1 cellular context compared by ENCODE assay signal in the genomic region with DNA sequence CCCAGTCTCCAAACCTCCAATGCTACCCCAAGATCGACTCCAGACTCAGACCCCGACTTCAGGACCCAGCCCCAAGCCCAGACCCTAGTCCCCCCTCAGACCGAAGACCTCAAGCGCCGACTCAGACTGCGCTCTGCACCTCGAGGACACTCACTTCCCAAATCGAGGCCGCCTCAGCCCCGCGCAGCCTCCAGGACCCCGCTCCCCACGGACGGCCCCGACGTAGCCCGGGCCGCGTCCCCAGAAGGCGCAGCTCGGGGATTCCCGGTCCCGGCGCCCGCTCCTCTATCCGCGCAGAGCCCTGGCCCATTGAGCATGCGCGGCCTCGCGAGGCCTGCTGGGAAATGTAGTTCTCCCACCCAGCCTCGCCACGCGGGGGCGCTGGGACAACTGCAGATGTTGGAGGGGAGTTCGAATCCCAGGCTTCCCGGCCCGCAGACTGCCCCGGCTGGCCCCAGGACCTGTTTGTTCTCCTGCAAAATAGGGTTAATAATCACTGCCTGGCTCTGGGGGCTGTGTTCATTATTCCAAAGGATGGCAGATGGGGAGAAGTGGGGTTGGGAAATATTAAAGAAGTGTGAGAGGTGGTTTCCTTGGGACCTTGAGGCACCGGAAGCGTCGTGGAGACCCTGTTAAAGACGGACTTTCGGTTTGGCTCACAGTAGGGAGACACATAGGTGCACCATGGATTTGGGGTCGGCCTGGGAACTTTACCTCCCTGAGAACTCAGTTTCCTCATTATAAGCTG.
TF ChIP-seq lines count a peak whose summit lies in the region.

TSS of gene APBA3 (minus strand) at position 311 of the 748 bp plus-strand sequence. CDS start 1,428 bp downstream, outside the sequence.

TF ChIP-seq in K562, 482 proteins besides CTCF, POLR2A, EP300 and RAD21 (continued from another document):
- TF ChIP-seq CHAMP1 (IDR thresholded peaks at IDR 0.05): no peak; the same call in 1 of the 2 replicates
- TF ChIP-seq, protein P1, sequence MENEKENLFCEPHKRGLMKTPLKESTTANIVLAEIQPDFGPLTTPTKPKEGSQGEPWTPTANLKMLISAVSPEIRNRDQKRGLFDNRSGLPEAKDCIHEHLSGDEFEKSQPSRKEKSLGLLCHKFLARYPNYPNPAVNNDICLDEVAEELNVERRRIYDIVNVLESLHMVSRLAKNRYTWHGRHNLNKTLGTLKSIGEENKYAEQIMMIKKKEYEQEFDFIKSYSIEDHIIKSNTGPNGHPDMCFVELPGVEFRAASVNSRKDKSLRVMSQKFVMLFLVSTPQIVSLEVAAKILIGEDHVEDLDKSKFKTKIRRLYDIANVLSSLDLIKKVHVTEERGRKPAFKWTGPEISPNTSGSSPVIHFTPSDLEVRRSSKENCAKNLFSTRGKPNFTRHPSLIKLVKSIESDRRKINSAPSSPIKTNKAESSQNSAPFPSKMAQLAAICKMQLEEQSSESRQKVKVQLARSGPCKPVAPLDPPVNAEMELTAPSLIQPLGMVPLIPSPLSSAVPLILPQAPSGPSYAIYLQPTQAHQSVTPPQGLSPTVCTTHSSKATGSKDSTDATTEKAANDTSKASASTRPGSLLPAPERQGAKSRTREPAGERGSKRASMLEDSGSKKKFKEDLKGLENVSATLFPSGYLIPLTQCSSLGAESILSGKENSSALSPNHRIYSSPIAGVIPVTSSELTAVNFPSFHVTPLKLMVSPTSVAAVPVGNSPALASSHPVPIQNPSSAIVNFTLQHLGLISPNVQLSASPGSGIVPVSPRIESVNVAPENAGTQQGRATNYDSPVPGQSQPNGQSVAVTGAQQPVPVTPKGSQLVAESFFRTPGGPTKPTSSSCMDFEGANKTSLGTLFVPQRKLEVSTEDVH (IDR thresholded peaks at IDR 0.05; ENCODE audit: low read depth, partially characterized antibody): peak; percentile 76
- TF ChIP-seq KDM2B (CRISPR knock-in tag; IDR thresholded peaks at IDR 0.05): no peak
- TF ChIP-seq ZNF583 (CRISPR knock-in tag; IDR thresholded peaks at IDR 0.05): 0 out of 2 replicates have a peak, but pooled peaks have one; percentile 36
- TF ChIP-seq, protein P2, sequence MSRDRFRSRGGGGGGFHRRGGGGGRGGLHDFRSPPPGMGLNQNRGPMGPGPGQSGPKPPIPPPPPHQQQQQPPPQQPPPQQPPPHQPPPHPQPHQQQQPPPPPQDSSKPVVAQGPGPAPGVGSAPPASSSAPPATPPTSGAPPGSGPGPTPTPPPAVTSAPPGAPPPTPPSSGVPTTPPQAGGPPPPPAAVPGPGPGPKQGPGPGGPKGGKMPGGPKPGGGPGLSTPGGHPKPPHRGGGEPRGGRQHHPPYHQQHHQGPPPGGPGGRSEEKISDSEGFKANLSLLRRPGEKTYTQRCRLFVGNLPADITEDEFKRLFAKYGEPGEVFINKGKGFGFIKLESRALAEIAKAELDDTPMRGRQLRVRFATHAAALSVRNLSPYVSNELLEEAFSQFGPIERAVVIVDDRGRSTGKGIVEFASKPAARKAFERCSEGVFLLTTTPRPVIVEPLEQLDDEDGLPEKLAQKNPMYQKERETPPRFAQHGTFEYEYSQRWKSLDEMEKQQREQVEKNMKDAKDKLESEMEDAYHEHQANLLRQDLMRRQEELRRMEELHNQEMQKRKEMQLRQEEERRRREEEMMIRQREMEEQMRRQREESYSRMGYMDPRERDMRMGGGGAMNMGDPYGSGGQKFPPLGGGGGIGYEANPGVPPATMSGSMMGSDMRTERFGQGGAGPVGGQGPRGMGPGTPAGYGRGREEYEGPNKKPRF (IDR thresholded peaks at IDR 0.05; ENCODE audit: low read depth, low read length): no peak
- no peak for TF ChIP-seq POLR2H (tag; IDR thresholded peaks at IDR 0.05; ENCODE audit: low read depth)
- no peak for TF ChIP-seq CHD1 (IDR thresholded peaks at IDR 0.05; ENCODE audit: low read length)
- TF ChIP-seq, protein P3, sequence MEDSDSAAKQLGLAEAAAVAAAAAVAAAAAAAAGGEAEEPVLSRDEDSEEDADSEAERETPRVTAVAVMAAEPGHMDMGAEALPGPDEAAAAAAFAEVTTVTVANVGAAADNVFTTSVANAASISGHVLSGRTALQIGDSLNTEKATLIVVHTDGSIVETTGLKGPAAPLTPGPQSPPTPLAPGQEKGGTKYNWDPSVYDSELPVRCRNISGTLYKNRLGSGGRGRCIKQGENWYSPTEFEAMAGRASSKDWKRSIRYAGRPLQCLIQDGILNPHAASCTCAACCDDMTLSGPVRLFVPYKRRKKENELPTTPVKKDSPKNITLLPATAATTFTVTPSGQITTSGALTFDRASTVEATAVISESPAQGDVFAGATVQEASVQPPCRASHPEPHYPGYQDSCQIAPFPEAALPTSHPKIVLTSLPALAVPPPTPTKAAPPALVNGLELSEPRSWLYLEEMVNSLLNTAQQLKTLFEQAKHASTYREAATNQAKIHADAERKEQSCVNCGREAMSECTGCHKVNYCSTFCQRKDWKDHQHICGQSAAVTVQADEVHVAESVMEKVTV (CRISPR knock-in tag; IDR thresholded peaks at IDR 0.05): no peak
- TF ChIP-seq NR2F6 (CRISPR knock-in tag; IDR thresholded peaks at IDR 0.05): no peak
- no peak for TF ChIP-seq MYBL2 (IDR thresholded peaks at IDR 0.05; ENCODE audit: low read depth)
- no peak for TF ChIP-seq MYBL2 (CRISPR knock-in tag; IDR thresholded peaks at IDR 0.05; ENCODE audit: borderline replicate concordance)
- no peak for TF ChIP-seq XRCC3 (IDR thresholded peaks at IDR 0.05)
- no peak for TF ChIP-seq CREBBP (IDR thresholded peaks at IDR 0.05; ENCODE audit: low read depth, low read length)
- TF ChIP-seq POLR2B (IDR thresholded peaks at IDR 0.05; ENCODE audit: low read depth, partially characterized antibody): peak; percentile 73
- peak; percentile 78; a peak in 3 of 4 replicates for TF ChIP-seq MAZ (CRISPR knock-in tag; conservative IDR thresholded peaks at IDR 0.05 in 1 of 2, IDR thresholded peaks at IDR 0.05 in 1 of 2)
- TF ChIP-seq SMARCA4 (IDR thresholded peaks at IDR 0.05): no peak
- TF ChIP-seq CBX2 (IDR thresholded peaks at IDR 0.05; ENCODE audit: insufficient read depth, low read length, poor library complexity, severe bottlenecking): no peak
- no peak for TF ChIP-seq GTF2A2 (tag; IDR thresholded peaks at IDR 0.05)
- 0 out of 2 replicates have a peak, but pooled peaks have one; percentile 52 for TF ChIP-seq REST (CRISPR knock-in tag; IDR thresholded peaks at IDR 0.05; ENCODE audit: low read depth)
- TF ChIP-seq STAG1 (CRISPR knock-in tag; IDR thresholded peaks at IDR 0.05; ENCODE audit: borderline replicate concordance): no peak
- no peak for TF ChIP-seq THAP7 (CRISPR knock-in tag; IDR thresholded peaks at IDR 0.05)
- TF ChIP-seq ZNF584 (CRISPR knock-in tag; IDR thresholded peaks at IDR 0.05; ENCODE audit: low read depth): no peak
- no peak for TF ChIP-seq RUNX1 (IDR thresholded peaks at IDR 0.05; ENCODE audit: low read depth)
- peak; percentile 78 for TF ChIP-seq EP400 (IDR thresholded peaks at IDR 0.05)
- peak; percentile 12 for TF ChIP-seq NUFIP1 (IDR thresholded peaks at IDR 0.05; ENCODE audit: partially characterized antibody)
- peak in 1 of 2 experiments; percentile 13; a peak in 1 of 4 replicates for TF ChIP-seq UBTF (IDR thresholded peaks at IDR 0.05; ENCODE audit: borderline replicate concordance in 1 of 2, low read depth in 2 of 2, low read length in 2 of 2)
